In the genomic region with DNA sequence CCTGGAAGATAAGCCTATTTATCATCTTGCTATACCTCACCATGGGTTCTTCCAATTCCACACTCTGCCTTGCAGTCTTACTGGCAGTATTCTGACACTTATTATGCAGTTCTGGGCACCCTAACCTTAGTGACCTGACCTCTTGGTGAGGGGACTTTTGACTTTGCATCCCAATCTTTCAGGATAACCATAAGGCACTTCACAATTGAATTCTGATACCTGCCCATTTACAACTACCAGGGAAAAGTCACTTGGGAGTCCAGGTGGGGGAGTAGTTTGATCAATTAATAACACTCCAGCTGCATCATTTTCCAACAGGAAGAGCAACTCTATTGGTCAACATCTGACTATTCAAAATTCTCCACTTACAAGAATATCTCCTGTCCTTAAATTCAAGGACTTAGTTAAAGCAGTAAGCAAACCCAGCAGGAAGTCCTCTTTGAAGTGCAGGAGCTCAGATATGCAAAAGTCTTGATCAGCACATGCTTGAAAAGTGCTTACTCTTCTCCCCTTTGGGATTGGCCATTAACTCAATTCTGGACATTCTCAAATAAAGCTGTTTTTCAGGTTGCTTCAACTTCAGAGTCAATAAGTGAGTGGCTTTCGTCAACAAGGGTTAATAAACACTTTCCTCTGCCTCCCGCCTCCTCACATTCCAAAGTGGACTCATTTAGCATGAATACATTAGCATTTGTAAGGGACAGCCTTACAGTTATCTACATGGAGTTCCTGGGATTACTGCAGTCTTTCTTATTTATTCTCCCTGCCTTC, we compare ENCODE assay signal across 1 cellular context.
TF ChIP-seq lines count a peak whose summit lies in the region.

No MANE protein-coding gene starts in this region.

TF ChIP-seq in HepG2, 621 proteins besides CTCF, POLR2A, EP300 and RAD21:
- TF ChIP-seq IKZF4 (CRISPR knock-in tag; IDR thresholded peaks at IDR 0.05; ENCODE audit: borderline replicate concordance, low read depth, not compliant biosample characterization) (no peak), ZNF704 (CRISPR knock-in tag; IDR thresholded peaks at IDR 0.05; ENCODE audit: borderline replicate concordance) (no peak), MTA1 (CRISPR knock-in tag; IDR thresholded peaks at IDR 0.05; ENCODE audit: borderline replicate concordance) (no peak), ZNF24 (IDR thresholded peaks at IDR 0.05) (no peak), STAG1 (CRISPR knock-in tag; IDR thresholded peaks at IDR 0.05) (peak; percentile 46; the same call in 1 of the 2 replicates), NR2C2 (CRISPR knock-in tag; IDR thresholded peaks at IDR 0.05; ENCODE audit: borderline replicate concordance) (no peak), ZNF652 (CRISPR knock-in tag; IDR thresholded peaks at IDR 0.05; ENCODE audit: borderline replicate concordance, low read depth) (peak; percentile 19; the same call in 1 of the 2 replicates), TCF7 (IDR thresholded peaks at IDR 0.05; ENCODE audit: low read depth) (no peak), RAD51 (IDR thresholded peaks at IDR 0.05; ENCODE audit: borderline replicate concordance) (no peak), ZNF879 (CRISPR knock-in tag; IDR thresholded peaks at IDR 0.05) (no peak), NCOA2 (CRISPR knock-in tag; IDR thresholded peaks at IDR 0.05) (no peak), ZNF572 (CRISPR knock-in tag; IDR thresholded peaks at IDR 0.05) (no peak)
- TF ChIP-seq, protein P1, sequence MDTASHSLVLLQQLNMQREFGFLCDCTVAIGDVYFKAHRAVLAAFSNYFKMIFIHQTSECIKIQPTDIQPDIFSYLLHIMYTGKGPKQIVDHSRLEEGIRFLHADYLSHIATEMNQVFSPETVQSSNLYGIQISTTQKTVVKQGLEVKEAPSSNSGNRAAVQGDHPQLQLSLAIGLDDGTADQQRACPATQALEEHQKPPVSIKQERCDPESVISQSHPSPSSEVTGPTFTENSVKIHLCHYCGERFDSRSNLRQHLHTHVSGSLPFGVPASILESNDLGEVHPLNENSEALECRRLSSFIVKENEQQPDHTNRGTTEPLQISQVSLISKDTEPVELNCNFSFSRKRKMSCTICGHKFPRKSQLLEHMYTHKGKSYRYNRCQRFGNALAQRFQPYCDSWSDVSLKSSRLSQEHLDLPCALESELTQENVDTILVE (CRISPR knock-in tag; IDR thresholded peaks at IDR 0.05): no peak
- TF ChIP-seq, protein P2, sequence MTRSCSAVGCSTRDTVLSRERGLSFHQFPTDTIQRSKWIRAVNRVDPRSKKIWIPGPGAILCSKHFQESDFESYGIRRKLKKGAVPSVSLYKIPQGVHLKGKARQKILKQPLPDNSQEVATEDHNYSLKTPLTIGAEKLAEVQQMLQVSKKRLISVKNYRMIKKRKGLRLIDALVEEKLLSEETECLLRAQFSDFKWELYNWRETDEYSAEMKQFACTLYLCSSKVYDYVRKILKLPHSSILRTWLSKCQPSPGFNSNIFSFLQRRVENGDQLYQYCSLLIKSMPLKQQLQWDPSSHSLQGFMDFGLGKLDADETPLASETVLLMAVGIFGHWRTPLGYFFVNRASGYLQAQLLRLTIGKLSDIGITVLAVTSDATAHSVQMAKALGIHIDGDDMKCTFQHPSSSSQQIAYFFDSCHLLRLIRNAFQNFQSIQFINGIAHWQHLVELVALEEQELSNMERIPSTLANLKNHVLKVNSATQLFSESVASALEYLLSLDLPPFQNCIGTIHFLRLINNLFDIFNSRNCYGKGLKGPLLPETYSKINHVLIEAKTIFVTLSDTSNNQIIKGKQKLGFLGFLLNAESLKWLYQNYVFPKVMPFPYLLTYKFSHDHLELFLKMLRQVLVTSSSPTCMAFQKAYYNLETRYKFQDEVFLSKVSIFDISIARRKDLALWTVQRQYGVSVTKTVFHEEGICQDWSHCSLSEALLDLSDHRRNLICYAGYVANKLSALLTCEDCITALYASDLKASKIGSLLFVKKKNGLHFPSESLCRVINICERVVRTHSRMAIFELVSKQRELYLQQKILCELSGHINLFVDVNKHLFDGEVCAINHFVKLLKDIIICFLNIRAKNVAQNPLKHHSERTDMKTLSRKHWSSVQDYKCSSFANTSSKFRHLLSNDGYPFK (CRISPR knock-in tag; IDR thresholded peaks at IDR 0.05; ENCODE audit: borderline replicate concordance): no peak
- TF ChIP-seq, protein P3, sequence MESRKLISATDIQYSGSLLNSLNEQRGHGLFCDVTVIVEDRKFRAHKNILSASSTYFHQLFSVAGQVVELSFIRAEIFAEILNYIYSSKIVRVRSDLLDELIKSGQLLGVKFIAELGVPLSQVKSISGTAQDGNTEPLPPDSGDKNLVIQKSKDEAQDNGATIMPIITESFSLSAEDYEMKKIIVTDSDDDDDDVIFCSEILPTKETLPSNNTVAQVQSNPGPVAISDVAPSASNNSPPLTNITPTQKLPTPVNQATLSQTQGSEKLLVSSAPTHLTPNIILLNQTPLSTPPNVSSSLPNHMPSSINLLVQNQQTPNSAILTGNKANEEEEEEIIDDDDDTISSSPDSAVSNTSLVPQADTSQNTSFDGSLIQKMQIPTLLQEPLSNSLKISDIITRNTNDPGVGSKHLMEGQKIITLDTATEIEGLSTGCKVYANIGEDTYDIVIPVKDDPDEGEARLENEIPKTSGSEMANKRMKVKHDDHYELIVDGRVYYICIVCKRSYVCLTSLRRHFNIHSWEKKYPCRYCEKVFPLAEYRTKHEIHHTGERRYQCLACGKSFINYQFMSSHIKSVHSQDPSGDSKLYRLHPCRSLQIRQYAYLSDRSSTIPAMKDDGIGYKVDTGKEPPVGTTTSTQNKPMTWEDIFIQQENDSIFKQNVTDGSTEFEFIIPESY (CRISPR knock-in tag; IDR thresholded peaks at IDR 0.05): no peak
TF ChIP-seq in HepG2: peak in this region for 2.
